In genomic region chrX:37847733-37848197, GRCh38 we compare ENCODE assay signal across 8 cellular contexts. TPM values are rescaled to one million over a fixed set of nuclear protein-coding genes. Genes with fewer than 3 reads are reported as not detected.
A peak's percentile ranks its signal among the peaks of the same experiment; 100 is the strongest.
DNase-seq lines count a peak whose midpoint lies in the region; ATAC-seq, FAIRE-seq and TF ChIP-seq lines count a peak whose summit lies in the region.

No MANE protein-coding gene starts in this region.

- intact Hi-C loops in CD4-positive, alpha-beta memory T cell (cut with micrococcal nuclease), result loop anchor here (1.0 kb wide), 1 partner anchor 480 kb away; the partner anchor contains the start of gene RPGR
- intact Hi-C loops in natural killer cell (cut with micrococcal nuclease), result no loop called here

- H3K4me1 Mint-ChIP-seq in CD4-positive, alpha-beta memory T cell, result peaks cover 15 to 33% (median 24%) of the 10 kb centered on the region in 4 donors
- no peaks in the 10 kb centered on the region for H3K4me1 Mint-ChIP-seq in natural killer cell

- no peak for FAIRE-seq in bronchial epithelial cell (lab: Jason Lieb, UNC)

- H3K9me3 Mint-ChIP-seq in CD4-positive, alpha-beta memory T cell, result peaks cover 0 to 2% (median 0%) of the 10 kb centered on the region in 8 donors
- H3K9me3 Mint-ChIP-seq in natural killer cell, result no peaks in the 10 kb centered on the region

- H3K27ac ChIP-seq in CD4-positive, alpha-beta memory T cell (ENCODE audit: low read depth, low read length), result peak overlapping the region; percentile 93

- TF ChIP-seq CTCF in bronchial epithelial cell (IDR thresholded peaks at IDR 0.05; ENCODE audit: insufficient read depth, low read length, severe bottlenecking), result no peak
- no peak for TF ChIP-seq CTCF in natural killer cell (IDR thresholded peaks at IDR 0.05)

- H3K27ac Mint-ChIP-seq in CD4-positive, alpha-beta memory T cell, result peak overlapping the region; percentile 94 to 98 (median 96)
- H3K27ac Mint-ChIP-seq in natural killer cell, result peak overlapping the region; percentile 85 to 90

- H3K27me3 ChIP-seq in CD4-positive, alpha-beta memory T cell (ENCODE audit: insufficient read depth, low read length), result no peaks in the 10 kb centered on the region
- H3K27me3 ChIP-seq in bronchial epithelial cell (ENCODE audit: control insufficient read depth, insufficient read depth, low read length), result no peaks in the 10 kb centered on the region

- CTCF ChIA-PET in CD4-positive, alpha-beta memory T cell (lab: Charles Lee; ENCODE audit: partially characterized antibody), result interaction anchor here (0.8 to 1.0 kb wide), 2 partner anchors 22 to 102 kb away, joined by 3 read pairs; no protein-coding TSS in a partner anchor

- H3K9me3 ChIP-seq in CD4-positive, alpha-beta memory T cell (ENCODE audit: control insufficient read depth in 1 of 2, low read length in 2 of 2), result no peaks in the 10 kb centered on the region

- peak overlapping the region; percentile 83 to 90 (median 88) for H3K4me3 Mint-ChIP-seq in CD4-positive, alpha-beta memory T cell
- H3K4me3 Mint-ChIP-seq in natural killer cell, result peak overlapping the region; percentile 83

- peaks cover 4% of the 10 kb centered on the region for H3K4me1 ChIP-seq in CD4-positive, alpha-beta memory T cell (ENCODE audit: insufficient read depth, low read length)

- no peaks in the 10 kb centered on the region for H3K27me3 Mint-ChIP-seq in CD4-positive, alpha-beta memory T cell
- H3K27me3 Mint-ChIP-seq in natural killer cell (ENCODE audit: low read depth in 2 of 2), result peaks cover 2 to 15% of the 10 kb centered on the region in 2 donors

- ATAC-seq in HG02759 (IDR thresholded peaks at IDR 0.05; ENCODE audit: unreplicated experiment) (peak; percentile 22), natural killer cell (no peak)

- peak overlapping the region; percentile 61 to 66 for H3K4me3 ChIP-seq in CD4-positive, alpha-beta memory T cell (ENCODE audit: low read length in 2 of 2)
- peak overlapping the region; percentile 75 for H3K4me3 ChIP-seq in bronchial epithelial cell (ENCODE audit: low read depth, low read length)

- peaks cover 3 to 8% of the 10 kb centered on the region in 2 donors for H3K36me3 Mint-ChIP-seq in CD4-positive, alpha-beta memory T cell
- no peaks in the 10 kb centered on the region for H3K36me3 Mint-ChIP-seq in natural killer cell

- DNase-seq in CD4-positive, alpha-beta memory T cell, result no peak
- DNase-seq in bronchial epithelial cell (ENCODE audit: low read depth), result no peak
- DNase-seq in natural killer cell, result no peak
- DNase-seq in NCI-H187 treated with DMSO at 0.1 percent for 48 hours (lab: John Stamatoyannopoulos, UW), result no peak
- no peak for DNase-seq in GF-D8 (lab: John Stamatoyannopoulos, UW)
- no peak for DNase-seq in activated CD4-positive, CD25-positive, alpha-beta regulatory T cell treated with anti-CD3 and anti-CD28 coated beads, Interleukin-2, amount 50 U/mL, for 72 hours
- DNase-seq in stimulated activated CD4-positive, alpha-beta T cell treated with anti-CD3 and anti-CD28 coated beads, Interleukin-1b, Interleukin-23, amount 100 ng/mL, for 48 hours, result no peak

- no peaks in the 10 kb centered on the region for H3K36me3 ChIP-seq in CD4-positive, alpha-beta memory T cell (ENCODE audit: insufficient read depth, low read length)
- H3K36me3 ChIP-seq in bronchial epithelial cell (ENCODE audit: control insufficient read depth, insufficient read depth, low read length), result no peaks in the 10 kb centered on the region

- POLR2A ChIA-PET in CD4-positive, alpha-beta memory T cell (lab: Charles Lee; ENCODE audit: partially characterized antibody), result interaction anchor here (0.8 kb wide), 1 partner anchor 12 kb away, joined by 4 read pairs; no protein-coding TSS in a partner anchor

RNA-seq across cellular contexts. Expression of gene DYNLT3, which starts 0.4 kb away (rescaled TPM):
- total RNA-seq in CD4-positive, alpha-beta memory T cell, result 10 to 100 TPM; 38.5 to 41.5 TPM
- 10 to 100 TPM; 53.3 to 71.8 TPM for polyA plus RNA-seq in CD4-positive, alpha-beta memory T cell
- 38.7 and 93.2 TPM in 2 replicates for total RNA-seq in bronchial epithelial cell
- 10 to 100 TPM; 18.1 to 25.0 (median 18.4) TPM for total RNA-seq in natural killer cell
